8 cellular contexts compared by ENCODE assay signal in the genomic region with DNA sequence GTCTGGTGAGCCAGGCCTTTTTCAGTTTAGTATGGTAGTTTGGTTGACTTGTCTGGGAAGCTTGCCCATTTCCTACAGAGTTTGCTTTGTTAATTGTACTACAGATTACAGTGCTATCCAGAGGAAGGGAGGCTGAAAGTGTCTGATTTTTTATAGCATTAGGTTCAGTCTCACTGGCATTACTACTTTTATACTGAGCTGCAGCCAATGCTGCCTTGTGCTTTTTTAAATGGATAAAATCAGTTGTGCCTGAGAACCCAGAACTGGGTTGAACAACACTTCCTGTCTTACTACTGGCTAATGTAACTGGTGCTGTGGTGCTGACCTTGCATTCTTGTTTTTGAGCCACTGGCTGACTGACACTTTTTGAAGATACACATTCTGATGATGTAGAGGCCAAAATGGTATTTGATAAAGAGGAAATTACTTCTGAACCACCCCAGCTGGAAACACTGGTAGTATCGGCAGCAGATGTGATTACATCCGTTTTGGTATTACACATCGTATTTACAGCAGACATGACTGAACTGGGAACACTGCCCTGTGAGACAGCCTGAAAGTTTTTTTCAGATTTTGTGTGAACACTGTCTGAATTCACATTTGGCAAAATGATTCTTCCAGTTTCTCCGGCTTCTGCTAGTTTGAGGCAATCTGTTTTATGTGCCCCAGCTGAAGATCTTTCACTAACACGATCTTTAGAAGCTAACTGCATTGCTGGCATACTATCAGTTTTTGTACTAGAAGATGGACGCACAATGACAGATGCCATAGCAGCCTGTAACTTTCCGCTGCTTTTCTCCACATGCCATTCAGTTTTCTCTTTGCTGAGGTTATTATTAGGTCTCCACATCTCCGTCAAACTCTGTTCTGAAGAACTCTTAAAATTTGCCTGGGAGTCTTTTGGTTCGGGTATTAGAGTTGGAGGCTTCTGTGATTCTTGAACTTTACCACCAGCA.
DNase-seq lines count a peak whose midpoint lies in the region; ATAC-seq lines count a peak whose summit lies in the region.

No MANE protein-coding gene starts in this region.

- peak overlapping the region; percentile 47 for H3K27ac Mint-ChIP-seq in activated naive CD8-positive, alpha-beta T cell treated with anti-CD3 and anti-CD28 coated beads, Interleukin-2, amount 50 U/mL, for 24 hours

- H3K9me3 ChIP-seq in skeletal muscle satellite cell (replicated peaks; ENCODE audit: low read length), result no peaks in the 10 kb centered on the region

- H3K9ac ChIP-seq in skeletal muscle satellite cell (ENCODE audit: low read depth, low read length), result peak overlapping the region; percentile 17

- intact Hi-C loops in left cardiac atrium (cut with DNase I), result loop anchor here in 1 of 2 donors (10.0 kb wide), 1 partner anchor 318 kb away; a partner anchor contains a TSS

- H3K4me1 Mint-ChIP-seq in activated naive CD8-positive, alpha-beta T cell treated with anti-CD3 and anti-CD28 coated beads, Interleukin-2, amount 50 U/mL, for 24 hours, result peaks cover 51% of the 10 kb centered on the region

- no peaks in the 10 kb centered on the region for H3K27me3 ChIP-seq in skeletal muscle satellite cell (ENCODE audit: control insufficient read depth, insufficient read depth, low read length)

- H3K4me1 ChIP-seq in skeletal muscle satellite cell (ENCODE audit: control insufficient read depth, insufficient read depth, low read length), result peaks cover 47% of the 10 kb centered on the region

- peaks cover 44% of the 10 kb centered on the region for H3K36me3 ChIP-seq in skeletal muscle satellite cell (ENCODE audit: insufficient read depth, low read length)

- H3K4me2 ChIP-seq in skeletal muscle satellite cell (ENCODE audit: low read length), result peak overlapping the region; percentile 59

- peaks cover 4% of the 10 kb centered on the region for H3K9me3 Mint-ChIP-seq in activated naive CD8-positive, alpha-beta T cell treated with anti-CD3 and anti-CD28 coated beads, Interleukin-2, amount 50 U/mL, for 24 hours

- DNase-seq in NCI-H1105 treated with DMSO at 0.1 percent for 48 hours (lab: John Stamatoyannopoulos, UW), result peak; percentile 22
- no peak for DNase-seq in NCI-H1105 (lab: John Stamatoyannopoulos, UW)
- DNase-seq in HS-5 (ENCODE audit: low read depth), result peak; percentile 53
- DNase-seq in activated naive CD8-positive, alpha-beta T cell treated with anti-CD3 and anti-CD28 coated beads, Interleukin-2, amount 50 U/mL, for 24 hours, result no peak
- peak; percentile 34 for DNase-seq in left cardiac atrium
- no peak for DNase-seq in stimulated activated CD4-positive, alpha-beta T cell treated with anti-CD3 and anti-CD28 coated beads, Interleukin-4, amount 100 ng/mL, for 1 hour
- no peak for DNase-seq in T1000 (lab: John Stamatoyannopoulos, UW)

- ATAC-seq in activated naive CD8-positive, alpha-beta T cell treated with anti-CD3 and anti-CD28 coated beads, Interleukin-2, amount 50 U/mL, for 24 hours, result no peak
- ATAC-seq in left cardiac atrium, result peak; percentile 75 to 91

- H3K36me3 Mint-ChIP-seq in activated naive CD8-positive, alpha-beta T cell treated with anti-CD3 and anti-CD28 coated beads, Interleukin-2, amount 50 U/mL, for 24 hours (ENCODE audit: low read depth), result peaks cover 52% of the 10 kb centered on the region

- no peak overlapping the region for H3K4me3 Mint-ChIP-seq in activated naive CD8-positive, alpha-beta T cell treated with anti-CD3 and anti-CD28 coated beads, Interleukin-2, amount 50 U/mL, for 24 hours

- peak overlapping the region; percentile 6 for H3K4me3 ChIP-seq in skeletal muscle satellite cell (ENCODE audit: low read length)

- no peaks in the 10 kb centered on the region for H3K27me3 Mint-ChIP-seq in activated naive CD8-positive, alpha-beta T cell treated with anti-CD3 and anti-CD28 coated beads, Interleukin-2, amount 50 U/mL, for 24 hours

Comparison
In these comparisons a context has a peak if more than half of its experiments do, and no peak if none do; other contexts are left out.
1. DNase-seq: peak in NCI-H1105 treated with DMSO at 0.1 percent for 48 hours (single experiment), HS-5 (single experiment) and left cardiac atrium (single experiment); none in NCI-H1105 (single experiment), activated naive CD8-positive, alpha-beta T cell treated with anti-CD3 and anti-CD28 coated beads, Interleukin-2, amount 50 U/mL, for 24 hours (single experiment), stimulated activated CD4-positive, alpha-beta T cell treated with anti-CD3 and anti-CD28 coated beads, Interleukin-4, amount 100 ng/mL, for 1 hour (single experiment) and T1000 (single experiment).